ENCODE assay signal across 10 cellular contexts in genomic region chr4:10107111-10108091, GRCh38. TPM values are rescaled to one million over a fixed set of nuclear protein-coding genes. Genes with fewer than 3 reads are reported as not detected.
DNase-seq lines count a peak whose midpoint lies in the region; ATAC-seq, FAIRE-seq and TF ChIP-seq lines count a peak whose summit lies in the region.
"Had no signal": no experiment of that assay in that cellular context is flagged by ENCODE, and none has a peak within 500 bp of the region (broad histone marks: within the 10 kb centered on the region; RNA-seq: fewer than 3 reads in every experiment).

No MANE protein-coding gene starts in this region.

- no peak for TF ChIP-seq CTCF in breast epithelium (IDR thresholded peaks at IDR 0.05)

- H3K4me3 Mint-ChIP-seq in activated naive CD4-positive, alpha-beta T cell treated with anti-CD3 and anti-CD28 coated beads for 36 hours = no peak overlapping the region

- WGBS in mesodermal cell (ENCODE audit: insufficient coverage in 2 of 2), 2 experiments = 88 to 91% methylated on average over 19 of the region's 19 CpGs
- WGBS in small intestine, 3 donors = 73 to 84% (median 78%) methylated on average over 18 to 19 of the region's 19 CpGs

- no peaks in the 10 kb centered on the region for H3K36me3 ChIP-seq in breast epithelium
- peaks cover 93% of the 10 kb centered on the region for H3K36me3 ChIP-seq in mesodermal cell (ENCODE audit: control insufficient read depth, insufficient read depth, low read length)
- peaks cover 6 to 17% of the 10 kb centered on the region in 2 donors for H3K36me3 ChIP-seq in small intestine (ENCODE audit: control insufficient read depth in 2 of 2, insufficient read depth in 2 of 2, low read length in 2 of 2)

- H3K27me3 ChIP-seq in breast epithelium (no peaks in the 10 kb centered on the region), small intestine (ENCODE audit: control insufficient read depth in 2 of 2, insufficient read depth in 2 of 2, low read length in 2 of 2) (no peaks in the 10 kb centered on the region)
- H3K27me3 ChIP-seq: BE2C had no signal

- no peaks in the 10 kb centered on the region for H3K27me3 Mint-ChIP-seq in activated naive CD4-positive, alpha-beta T cell treated with anti-CD3 and anti-CD28 coated beads for 36 hours (ENCODE audit: low read depth)

- CTCF ChIA-PET in activated naive CD4-positive, alpha-beta T cell treated with anti-CD3 and anti-CD28 coated beads for 36 hours (lab: Charles Lee) = interaction anchor here (0.8 to 3.1 kb wide), 7 partner anchors 9 to 431 kb away, joined by 3 to 13 read pairs (median 4); no protein-coding TSS in a partner anchor

- peaks cover 21 to 31% of the 10 kb centered on the region in 2 donors for H3K4me1 ChIP-seq in breast epithelium
- peaks cover 86% of the 10 kb centered on the region for H3K4me1 ChIP-seq in mesodermal cell (ENCODE audit: control insufficient read depth, insufficient read depth, low read length, poor library complexity, severe bottlenecking)
- peaks cover 17 to 49% of the 10 kb centered on the region in 2 donors for H3K4me1 ChIP-seq in small intestine (ENCODE audit: control insufficient read depth in 2 of 2, insufficient read depth in 1 of 2, low read depth in 1 of 2, low read length in 1 of 2)
- H3K4me1 ChIP-seq: BE2C had no signal

- H3K27ac Mint-ChIP-seq in activated naive CD4-positive, alpha-beta T cell treated with anti-CD3 and anti-CD28 coated beads for 36 hours = peak overlapping the region; percentile 90

- no peak for TF ChIP-seq POLR2A in breast epithelium (IDR thresholded peaks at IDR 0.05)

- peak overlapping the region; percentile 83 to 91 for H3K27ac ChIP-seq in breast epithelium
- H3K27ac ChIP-seq in mesodermal cell (ENCODE audit: low read depth, low read length, severe bottlenecking) = peak overlapping the region; percentile 80
- H3K27ac ChIP-seq in small intestine (ENCODE audit: low read depth in 1 of 2, low read length in 1 of 2) = peak overlapping the region in 1 of 2 donors; percentile 69

- peaks cover 64% of the 10 kb centered on the region for H3K36me3 Mint-ChIP-seq in activated naive CD4-positive, alpha-beta T cell treated with anti-CD3 and anti-CD28 coated beads for 36 hours (ENCODE audit: low read depth)

- peak overlapping the region in 1 of 3 donors; percentile 53 for H3K4me3 ChIP-seq in breast epithelium
- H3K4me3 ChIP-seq in mesodermal cell (ENCODE audit: extremely low read depth, insufficient read depth, low read length, poor library complexity, severe bottlenecking) = no peak overlapping the region
- H3K4me3 ChIP-seq in small intestine (ENCODE audit: low read depth in 1 of 2, low read length in 2 of 2) = no peak overlapping the region

- H3K4me1 Mint-ChIP-seq in activated naive CD4-positive, alpha-beta T cell treated with anti-CD3 and anti-CD28 coated beads for 36 hours (ENCODE audit: low read depth) = peaks cover 100% of the 10 kb centered on the region

- H3K9me3 ChIP-seq in breast epithelium (no peaks in the 10 kb centered on the region), mesodermal cell (ENCODE audit: control insufficient read depth, low read length) (no peaks in the 10 kb centered on the region), small intestine (ENCODE audit: control insufficient read depth, low read depth) (no peaks in the 10 kb centered on the region)
- H3K9me3 ChIP-seq: BE2C had no signal

- H3K9me3 Mint-ChIP-seq in activated naive CD4-positive, alpha-beta T cell treated with anti-CD3 and anti-CD28 coated beads for 36 hours = no peaks in the 10 kb centered on the region

- no peak for ATAC-seq in GM21367 (IDR thresholded peaks at IDR 0.05; ENCODE audit: unreplicated experiment)

- intact Hi-C loops in activated naive CD4-positive, alpha-beta T cell treated with anti-CD3 and anti-CD28 coated beads for 36 hours (cut with micrococcal nuclease) = loop anchor here (2.0 to 10.0 kb wide), 3 partner anchors 73 to 503 kb away; no protein-coding TSS in a partner anchor
- intact Hi-C loops in breast epithelium (cut with DNase I; ENCODE audit: low total_unique reads) = no loop called here

- DNase-seq in activated naive CD4-positive, alpha-beta T cell treated with anti-CD3 and anti-CD28 coated beads for 36 hours = no peak
- no peak for DNase-seq in activated naive CD4-positive, alpha-beta T cell treated with Interleukin-2 at 50 U/mL for 16 hours
- no peak for DNase-seq in breast epithelium (ENCODE audit: low spot score in 2 of 2)
- DNase-seq in urothelium cell line (ENCODE audit: low spot score) = peak; percentile 10
- no peak for DNase-seq in HT-29 (ENCODE audit: low spot score)
- DNase-seq in small intestine = no peak
- DNase-seq: BE2C, NCI-H524 treated with DMSO at 0.1 percent for 48 hours had no signal

- FAIRE-seq in urothelium cell line (lab: Jason Lieb, UNC) (no peak), small intestine (lab: Jason Lieb, UNC) (no peak)

RNA-seq across cellular contexts. Expression of gene WDR1, which starts 9.2 kb away (rescaled TPM):
- 100 to 1,000 TPM; 271 to 295 TPM for total RNA-seq in activated naive CD4-positive, alpha-beta T cell treated with anti-CD3 and anti-CD28 coated beads for 36 hours
- total RNA-seq in breast epithelium = 100 to 1,000 TPM in 2 of 3 donors, 10 to 100 TPM in 1; 93.9 to 142 (median 127) TPM
- 278 TPM for polyA plus RNA-seq in mesodermal cell (2013, experiment 1 of 2)
- polyA plus RNA-seq in mesodermal cell (2013, experiment 2 of 2) = 225 TPM
- 306 and 310 TPM in 2 replicates for total RNA-seq in HT-29 (2014; rRNA removed; shearing (Covaris generic))
- 100 to 1,000 TPM; 154 to 196 (median 176) TPM for polyA plus RNA-seq in small intestine
